Comparison of ENCODE assay signal across 8 cellular contexts in genomic region chr5:143404416-143405062, GRCh38. TPM values are rescaled to one million over a fixed set of nuclear protein-coding genes. Genes with fewer than 3 reads are reported as not detected.
A peak's percentile ranks its signal among the peaks of the same experiment; 100 is the strongest.
DNase-seq lines count a peak whose midpoint lies in the region; ATAC-seq and TF ChIP-seq lines count a peak whose summit lies in the region.

No MANE protein-coding gene starts in this region.

- peak overlapping the region; percentile 98 for H3K27ac ChIP-seq in epithelial cell of prostate

- H3K4me1 ChIP-seq in mucosa of descending colon (ENCODE audit: low read depth): peaks cover 9% of the 10 kb centered on the region

- DNase-seq in AG10803 (ENCODE audit: low read depth) (peak; percentile 95), NOMO-1 treated with dmso at 0.1 percent for 144 hours (lab: John Stamatoyannopoulos, UW; ENCODE audit: unreplicated experiment) (peak; percentile 85), activated T-cell treated with anti-CD3 and anti-CD28 coated beads for 1 hour (ENCODE audit: low read depth) (peak; percentile 69), epithelial cell of prostate (ENCODE audit: low read depth, low spot score) (peak; percentile 46), mucosa of descending colon (peak; percentile 79 to 88 (median 80))
- peak; percentile 25 to 57 for DNase-seq in stimulated activated CD8-positive, alpha-beta memory T cell treated with anti-CD3 and anti-CD28 coated beads, Interleukin-4, amount 100 ng/mL, for 1 hour (ENCODE audit: low read depth in 2 of 2, low spot score in 1 of 2)

- intact Hi-C loops in mucosa of descending colon (cut with DNase I, micrococcal nuclease): loop anchor here (10.0 kb wide), 2 partner anchors 420 to 480 kb away; no protein-coding TSS in a partner anchor

- TF ChIP-seq CTCF in AG10803 (conservative IDR thresholded peaks at IDR 0.05; ENCODE audit: low read length) (peak; percentile 26; the same call in 1 of the 2 replicates), mucosa of descending colon (IDR thresholded peaks at IDR 0.05) (no peak)

- ATAC-seq in GM19025 (IDR thresholded peaks at IDR 0.05; ENCODE audit: low read depth, unreplicated experiment) (peak; percentile 8), HG03280 (IDR thresholded peaks at IDR 0.05; ENCODE audit: unreplicated experiment) (peak; percentile 25), mucosa of descending colon (peak; percentile 69)

- H3K4me3 ChIP-seq in AG10803 (ENCODE audit: low read length) (peak overlapping the region; percentile 71), mucosa of descending colon (peak overlapping the region; percentile 50)

- no peaks in the 10 kb centered on the region for H3K36me3 ChIP-seq in mucosa of descending colon (ENCODE audit: low read depth)

- H3K9me3 ChIP-seq in mucosa of descending colon: no peaks in the 10 kb centered on the region

RNA-seq across cellular contexts. Expression of gene NR3C1, which starts 1.1 kb away (rescaled TPM):
- total RNA-seq in mucosa of descending colon: 10 to 100 TPM; 25.6 to 59.0 (median 27.7) TPM

Comparison
In these comparisons a context has a peak if more than half of its experiments do, and no peak if none do; other contexts are left out.
1. Peak in every context shown above with its lines: DNase-seq, ATAC-seq, H3K4me3 ChIP-seq and H3K27ac ChIP-seq.
2. DNase-seq: peak in every context shown above with its lines; median percentile 95 in AG10803; 85 in NOMO-1 treated with dmso at 0.1 percent for 144 hours; 80 in mucosa of descending colon; 69 in activated T-cell treated with anti-CD3 and anti-CD28 coated beads for 1 hour; 46 in epithelial cell of prostate; 41 in stimulated activated CD8-positive, alpha-beta memory T cell treated with anti-CD3 and anti-CD28 coated beads, Interleukin-4, amount 100 ng/mL, for 1 hour.
3. ATAC-seq: peak in every context shown above with its lines; median percentile 69 in mucosa of descending colon; 25 in HG03280; 8 in GM19025.